ENCODE assay signal across 28 cellular contexts in the genomic region with DNA sequence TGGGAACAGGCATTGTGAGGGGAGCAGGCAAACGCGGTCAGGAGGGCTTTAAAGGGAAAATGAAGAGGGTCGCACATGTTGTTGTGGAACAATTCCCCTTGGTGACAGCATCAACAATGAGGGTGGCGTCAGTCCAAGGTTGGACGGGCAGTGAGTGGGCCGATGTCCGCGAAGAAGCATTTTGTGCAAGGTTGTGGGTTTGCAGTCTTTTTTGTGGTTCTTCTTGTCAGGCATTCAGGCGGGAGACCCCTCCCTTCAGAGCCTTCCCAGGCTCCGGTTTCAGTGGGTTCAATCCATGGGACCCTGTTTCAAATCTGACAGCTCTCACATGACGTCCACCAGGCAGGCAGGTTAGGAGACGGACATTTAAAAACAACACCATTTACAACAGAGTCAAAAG. TPM values are rescaled to one million over a fixed set of nuclear protein-coding genes. Genes with fewer than 3 reads are reported as not detected.
"Had no signal": no experiment of that assay in that cellular context is flagged by ENCODE, and none has a peak within 500 bp of the region (broad histone marks: within the 10 kb centered on the region; RNA-seq: fewer than 3 reads in every experiment).

No MANE protein-coding gene starts in this region.

- H3K27ac ChIP-seq: ascending aorta, gastrocnemius medialis, lower lobe of right lung, right lobe of liver, skin epidermis, thoracic aorta, uterus had no signal

- DNase-seq: activated CD4-positive, alpha-beta T cell treated with anti-CD3 and anti-CD28 coated beads for 1 hour; activated CD4-positive, alpha-beta T cell treated with anti-CD3 and anti-CD28 coated beads, Interleukin-2, amount 50 U/mL, for 4 hours; activated effector memory CD4-positive, alpha-beta T cell treated with Interleukin-2 at 50 U/mL for 16 hours; activated naive CD4-positive, alpha-beta T cell treated with Interleukin-2 at 50 U/mL for 16 hours; caudate nucleus; cortex of kidney; effector memory CD8-positive, alpha-beta T cell; erythroblast; gastrocnemius medialis; hippocampal formation; mesenchymal stem cell; right lobe of liver; stimulated activated CD4-positive, alpha-beta T cell treated with anti-CD3 and anti-CD28 coated beads, Interleukin-12 subunit alpha, Interleukin-12 subunit beta, amount 100 ng/mL, for 4 hours; stimulated activated CD4-positive, alpha-beta T cell treated with anti-CD3 and anti-CD28 coated beads, Interleukin-4, amount 100 ng/mL, for 1 hour; T-helper 2 cell; trophoblast cell; uterus had no signal

- ATAC-seq: effector memory CD8-positive, alpha-beta T cell; gastrocnemius medialis; left colon; lower lobe of right lung; right lobe of liver had no signal

- H3K9me3 ChIP-seq: ascending aorta, gastrocnemius medialis, lower lobe of right lung, right lobe of liver, thoracic aorta, uterus had no signal

- H3K4me1 ChIP-seq: ascending aorta, gastrocnemius medialis, uterus had no signal

- H3K4me3 ChIP-seq: ascending aorta, gastrocnemius medialis, lower lobe of right lung, right lobe of liver, skin epidermis, thoracic aorta, uterus had no signal

- H3K27me3 ChIP-seq: ascending aorta, right lobe of liver, uterus had no signal

- H3K36me3 ChIP-seq: ascending aorta, gastrocnemius medialis, lower lobe of right lung, right lobe of liver, thoracic aorta, uterus had no signal

RNA-seq across cellular contexts. Expression of a gene that starts 11.1 kb away (rescaled TPM):
- total RNA-seq: ascending aorta, chondrocyte, lower lobe of right lung, mononuclear cell, osteoblast, subcutaneous adipose tissue, thoracic aorta had no signal
- polyA plus RNA-seq: keratinocyte had no signal

RNA-seq across cellular contexts. Expression of a gene that starts 34.9 kb away (rescaled TPM):
- total RNA-seq: ascending aorta, chondrocyte, gastrocnemius medialis, lower lobe of right lung, mononuclear cell, osteoblast, right lobe of liver, subcutaneous adipose tissue, thoracic aorta, uterus, WTC11 had no signal
- polyA plus RNA-seq: keratinocyte had no signal
